In genomic region chr3:48232734-48233133, GRCh38 we compare ENCODE assay signal across 8 cellular contexts. TPM values are rescaled to one million over a fixed set of nuclear protein-coding genes. Genes with fewer than 3 reads are reported as not detected.
A peak's percentile ranks its signal among the peaks of the same experiment; 100 is the strongest.
DNase-seq lines count a peak whose midpoint lies in the region; ATAC-seq and TF ChIP-seq lines count a peak whose summit lies in the region.

No MANE protein-coding gene starts in this region.

- peak; percentile 60 to 73 for TF ChIP-seq RAD21 in liver (IDR thresholded peaks at IDR 0.05)

- WGBS in liver, result 42% methylated on average over 6 of the region's 6 CpGs

- no peaks in the 10 kb centered on the region for H4K20me1 ChIP-seq in DND-41 (ENCODE audit: insufficient read depth, low read length)

- H3K4me3 ChIP-seq in DND-41 (ENCODE audit: low read depth in 1 of 2, low read length in 2 of 2), result no peak overlapping the region
- no peak overlapping the region for H3K4me3 ChIP-seq in liver (ENCODE audit: low read depth in 1 of 3, low read length in 3 of 3)

- H3K9ac ChIP-seq in DND-41 (ENCODE audit: low read depth, low read length) (no peak overlapping the region), liver (ENCODE audit: low read depth in 1 of 2, low read length in 2 of 2) (no peak overlapping the region)

- peaks cover 23% of the 10 kb centered on the region for H3K4me1 Mint-ChIP-seq in HFFc6 (ENCODE audit: low read depth)

- H3K27ac Mint-ChIP-seq in HFFc6, result no peak overlapping the region

- no peaks in the 10 kb centered on the region for H3K36me3 Mint-ChIP-seq in HFFc6 (ENCODE audit: low read depth)

- TF ChIP-seq CTCF in DND-41 (IDR thresholded peaks at IDR 0.05; ENCODE audit: borderline replicate concordance, extremely low read depth, low read length, poor library complexity, severe bottlenecking) (peak; percentile 55), HFFc6 (IDR thresholded peaks at IDR 0.05) (peak; percentile 77), liver (IDR thresholded peaks at IDR 0.05; ENCODE audit: low read depth, low read length, missing input control) (peak; percentile 41)

- H3K4me2 ChIP-seq in DND-41 (ENCODE audit: insufficient read depth, low read length), result no peak overlapping the region

- DNase-seq in DND-41 (peak; percentile 34), HFFc6 (peak; percentile 54), NCI-H345 treated with DMSO at 0.1 percent for 48 hours (lab: John Stamatoyannopoulos, UW; ENCODE audit: unreplicated experiment) (peak; percentile 43), cerebellar cortex (ENCODE audit: low spot score) (peak; percentile 81)
- peak; percentile 31 for DNase-seq in activated CD4-positive, alpha-beta T cell treated with anti-CD3 and anti-CD28 coated beads for 1 hour
- DNase-seq in stimulated activated CD4-positive, alpha-beta T cell treated with anti-CD3 and anti-CD28 coated beads, TNF-alpha, amount 100 ng/mL, for 1 hour (ENCODE audit: low read depth in 3 of 3, low spot score in 1 of 3), result peak in 2 of 3 donors; percentile 18 to 39

- H2AFZ ChIP-seq in DND-41 (ENCODE audit: low read depth, low read length), result no peak overlapping the region

- no peaks in the 10 kb centered on the region for H3K9me3 ChIP-seq in DND-41 (ENCODE audit: insufficient read depth, low read length, severe bottlenecking)
- no peaks in the 10 kb centered on the region for H3K9me3 ChIP-seq in liver (ENCODE audit: control insufficient read depth in 4 of 4, low read length in 3 of 4)

- H3K36me3 ChIP-seq in DND-41 (ENCODE audit: insufficient read depth, low read length), result no peaks in the 10 kb centered on the region
- H3K36me3 ChIP-seq in liver (ENCODE audit: control insufficient read depth in 4 of 4, insufficient read depth in 3 of 4, low read depth in 1 of 4, low read length in 3 of 4), result no peaks in the 10 kb centered on the region

- H3K27ac ChIP-seq in DND-41 (ENCODE audit: low read length) (no peak overlapping the region), liver (ENCODE audit: low read depth in 1 of 2, low read length in 2 of 2) (no peak overlapping the region)

- H3K27me3 ChIP-seq in DND-41 (ENCODE audit: insufficient read depth, low read length, poor library complexity) (no peaks in the 10 kb centered on the region), liver (ENCODE audit: control insufficient read depth in 4 of 4, insufficient read depth in 4 of 4, low read length in 3 of 4) (no peaks in the 10 kb centered on the region)

- no peaks in the 10 kb centered on the region for H3K9me3 Mint-ChIP-seq in HFFc6

- H3K4me3 Mint-ChIP-seq in HFFc6, result peak overlapping the region; percentile 69

- H3K79me2 ChIP-seq in DND-41 (ENCODE audit: insufficient read depth, low read length), result no peaks in the 10 kb centered on the region

- peak; percentile 78 for ATAC-seq in DND-41 (ENCODE audit: insufficient read depth, low read depth)
- no peak for ATAC-seq in GM18520 (IDR thresholded peaks at IDR 0.05; ENCODE audit: unreplicated experiment)

- no peaks in the 10 kb centered on the region for H3K4me1 ChIP-seq in DND-41 (ENCODE audit: insufficient read depth, low read length)
- H3K4me1 ChIP-seq in liver (ENCODE audit: control insufficient read depth in 4 of 4, insufficient read depth in 4 of 4, low read length in 3 of 4), result no peaks in the 10 kb centered on the region

- peaks cover 7% of the 10 kb centered on the region; the same call in 1 of the 2 replicates for H3K27me3 Mint-ChIP-seq in HFFc6 (ENCODE audit: insufficient read depth)

TF ChIP-seq in liver, 16 proteins besides CTCF, POLR2A, EP300 and RAD21:
- TF ChIP-seq YY1 (IDR thresholded peaks at IDR 0.05), result no peak
- TF ChIP-seq NR2F2 (IDR thresholded peaks at IDR 0.05), result no peak

RNA-seq across cellular contexts. Expression of gene ZNF589, which starts 8.2 kb away (rescaled TPM):
- total RNA-seq in HFFc6 (2021; fragmentation: NEBNext Ultra II Directional; extraction: Animal tissue kit (Norgen Biotek cat#: 25700)), result 1 to 10 TPM; 2.4 to 3.5 (median 2.9) TPM
- 1 to 10 TPM; 2.1 to 3.3 TPM for total RNA-seq in liver
- polyA plus RNA-seq in liver, result 1 to 10 TPM in 1 of 2 donors, under 1 TPM in 1; 0.49 to 1.0 TPM

RNA-seq across cellular contexts. Expression of gene CAMP, which starts 9.4 kb away (rescaled TPM):
- not detected for total RNA-seq in HFFc6 (2021; fragmentation: NEBNext Ultra II Directional; extraction: Animal tissue kit (Norgen Biotek cat#: 25700))
- 1 to 10 TPM in 1 of 2 donors, under 1 TPM in 1; 0.25 to 3.2 TPM for total RNA-seq in liver
- polyA plus RNA-seq in liver, result under 1 TPM in 1 of 2 donors, not detected in 1; 0.62 TPM

RNA-seq across cellular contexts. Expression of gene CDC25A, which starts 44.5 kb away (rescaled TPM):
- 10 to 100 TPM in 3 of 6 experiments, 1 to 10 TPM in 3; 5.4 to 12.4 (median 10.0) TPM for total RNA-seq in HFFc6 (2021; fragmentation: NEBNext Ultra II Directional; extraction: Animal tissue kit (Norgen Biotek cat#: 25700))
- 10 to 100 TPM in 1 of 2 donors, under 1 TPM in 1; 0.25 to 29.6 TPM for total RNA-seq in liver
- polyA plus RNA-seq in liver, result under 1 TPM; 0.18 to 0.95 TPM

Comparison
In these comparisons a context has a peak if more than half of its experiments do, and no peak if none do; other contexts are left out.
1. DNase-seq: peak in every context shown above with its lines; median percentile 81 in cerebellar cortex; 54 in HFFc6; 43 in NCI-H345 treated with DMSO at 0.1 percent for 48 hours; 34 in DND-41; 31 in activated CD4-positive, alpha-beta T cell treated with anti-CD3 and anti-CD28 coated beads for 1 hour; 28 in stimulated activated CD4-positive, alpha-beta T cell treated with anti-CD3 and anti-CD28 coated beads, TNF-alpha, amount 100 ng/mL, for 1 hour.